2 cellular contexts compared by ENCODE assay signal in the genomic region with DNA sequence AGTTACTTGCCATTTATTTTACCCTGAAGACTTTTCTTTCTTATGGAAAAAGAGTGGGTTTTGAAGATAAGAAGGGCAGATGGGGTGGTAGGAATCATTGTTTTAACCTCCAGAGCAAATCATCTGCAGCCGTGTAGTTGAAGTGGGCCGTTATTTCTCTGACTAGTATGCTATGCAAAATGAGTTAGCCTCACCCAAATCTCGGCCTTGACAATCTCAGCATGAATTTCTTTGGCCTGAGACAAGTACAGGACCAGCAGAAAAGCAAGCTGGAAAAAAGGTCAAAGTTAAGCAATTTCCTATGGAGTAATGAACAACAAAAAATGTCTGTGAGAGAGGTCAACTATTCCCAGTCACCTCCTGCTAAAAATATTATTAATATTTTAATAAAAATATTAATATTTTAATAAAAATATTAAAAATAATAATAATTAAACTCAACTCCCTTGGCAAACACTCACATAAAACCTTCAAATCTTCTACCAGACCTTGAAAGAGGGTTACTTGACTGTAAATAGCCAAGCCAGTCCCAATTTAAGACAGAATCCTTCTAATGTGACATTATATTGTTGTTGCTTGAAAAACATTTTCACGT.
TF ChIP-seq lines count a peak whose summit lies in the region.

No MANE protein-coding gene starts in this region.

TF ChIP-seq in WTC11, 78 proteins besides CTCF, POLR2A, EP300 and RAD21:
- TF ChIP-seq HMGA2 (CRISPR knock-in tag; IDR thresholded peaks at IDR 0.05) (peak; percentile 94), ATF1 (CRISPR knock-in tag; IDR thresholded peaks at IDR 0.05) (no peak)

TF ChIP-seq in endothelial cell of umbilical vein, 7 proteins besides CTCF, POLR2A, EP300 and RAD21:
- TF ChIP-seq GATA2 (IDR thresholded peaks at IDR 0.05; ENCODE audit: insufficient read depth, insufficient read length, low read depth, low read length), result no peak
- no peak for TF ChIP-seq POLR2AphosphoS5 (IDR thresholded peaks at IDR 0.05; ENCODE audit: insufficient read depth, low read depth, low read length)
- TF ChIP-seq EZH2 (IDR thresholded peaks at IDR 0.05; ENCODE audit: borderline replicate concordance, low read depth, low read length, severe bottlenecking), result no peak
- no peak for TF ChIP-seq MAX (IDR thresholded peaks at IDR 0.05; ENCODE audit: insufficient read depth, insufficient read length)
- TF ChIP-seq FOS (IDR thresholded peaks at IDR 0.05; ENCODE audit: borderline replicate concordance, insufficient read depth, low read length), result no peak
- TF ChIP-seq JUN (IDR thresholded peaks at IDR 0.05; ENCODE audit: borderline replicate concordance, insufficient read depth, insufficient read length, low read depth), result no peak
- TF ChIP-seq MYC (IDR thresholded peaks at IDR 0.05; ENCODE audit: low read depth, low read length), result no peak
